ENCODE assay signal across 22 cellular contexts in genomic region chr11:118047749-118048148, GRCh38. TPM values are rescaled to one million over a fixed set of nuclear protein-coding genes. Genes with fewer than 3 reads are reported as not detected.
DNase-seq lines count a peak whose midpoint lies in the region; ATAC-seq and TF ChIP-seq lines count a peak whose summit lies in the region.
"Had no signal": no experiment of that assay in that cellular context is flagged by ENCODE, and none has a peak within 500 bp of the region (broad histone marks: within the 10 kb centered on the region; RNA-seq: fewer than 3 reads in every experiment).

No MANE protein-coding gene starts in this region.

- H3K9me3 Mint-ChIP-seq in activated naive CD4-positive, alpha-beta T cell treated with anti-CD3 and anti-CD28 coated beads, Interleukin-2, amount 50 U/mL, for 72 hours = no peaks in the 10 kb centered on the region
- no peaks in the 10 kb centered on the region for H3K9me3 Mint-ChIP-seq in activated naive CD4-positive, alpha-beta T cell treated with anti-CD3 and anti-CD28 coated beads, Interleukin-2, amount 10 ng/mL, durations not matched to agents 7 days and 5 days
- H3K9me3 Mint-ChIP-seq in activated T-helper 2 cell treated with anti-CD3 and anti-CD28 coated beads, Interferon-gamma antibody, Interleukin-2, Interleukin-4, amounts not matched to agents 10 μg/mL and 5 μg/mL and 100 μg/mL, durations not matched to agents 14 hours and 24 hours and 36 hours = no peaks in the 10 kb centered on the region
- H3K9me3 Mint-ChIP-seq in stimulated activated effector memory CD8-positive, alpha-beta T cell treated with anti-CD3 and anti-CD28 coated beads, Interleukin-12 subunit alpha, Interleukin-12 subunit beta, amount 100 ng/mL, for 72 hours = no peaks in the 10 kb centered on the region
- H3K9me3 Mint-ChIP-seq: memory B cell had no signal

- H3K4me3 Mint-ChIP-seq in activated naive CD4-positive, alpha-beta T cell treated with anti-CD3 and anti-CD28 coated beads, Interleukin-2, amount 10 ng/mL, durations not matched to agents 7 days and 5 days = no peak overlapping the region
- no peak overlapping the region for H3K4me3 Mint-ChIP-seq in activated T-helper 2 cell treated with anti-CD3 and anti-CD28 coated beads, Interferon-gamma antibody, Interleukin-2, Interleukin-4, amounts not matched to agents 10 μg/mL and 5 μg/mL and 100 μg/mL, durations not matched to agents 14 hours and 24 hours and 36 hours (ENCODE audit: low read depth)
- peak overlapping the region; percentile 29 for H3K4me3 Mint-ChIP-seq in stimulated activated effector memory CD8-positive, alpha-beta T cell treated with anti-CD3 and anti-CD28 coated beads, Interleukin-12 subunit alpha, Interleukin-12 subunit beta, amount 100 ng/mL, for 72 hours

- no peaks in the 10 kb centered on the region for H3K27me3 ChIP-seq in ovary
- H3K27me3 ChIP-seq: BLaER1, transverse colon had no signal

- H3K4me3 ChIP-seq in SK-N-MC (0 out of 2 replicates have a peak overlapping the region, but pooled peaks have one; percentile 38), ovary (no peak overlapping the region)
- H3K4me3 ChIP-seq: BLaER1, skin epidermis, transverse colon had no signal

- peak overlapping the region; percentile 56 for H3K27ac ChIP-seq in SK-N-MC
- H3K27ac ChIP-seq in ovary = no peak overlapping the region
- H3K27ac ChIP-seq: BLaER1, transverse colon had no signal

- ATAC-seq in activated naive CD4-positive, alpha-beta T cell treated with anti-CD3 and anti-CD28 coated beads, Interleukin-2, amount 50 U/mL, for 72 hours = no peak
- no peak for ATAC-seq in stimulated activated effector memory CD8-positive, alpha-beta T cell treated with anti-CD3 and anti-CD28 coated beads, Interleukin-12 subunit alpha, Interleukin-12 subunit beta, amount 100 ng/mL, for 72 hours
- ATAC-seq: activated CD4-positive, CD25-positive, alpha-beta regulatory T cell treated with anti-CD3 and anti-CD28 coated beads, Interleukin-2, amount 50 U/mL, for 24 hours had no signal

- H3K4me1 ChIP-seq in ovary (ENCODE audit: insufficient read depth) = no peaks in the 10 kb centered on the region

- H3K36me3 ChIP-seq in SK-N-MC (ENCODE audit: insufficient read depth, low read length) = no peaks in the 10 kb centered on the region
- H3K36me3 ChIP-seq in ovary = no peaks in the 10 kb centered on the region
- H3K36me3 ChIP-seq: BLaER1, transverse colon had no signal

- DNase-seq in activated naive CD4-positive, alpha-beta T cell treated with anti-CD3 and anti-CD28 coated beads, Interleukin-2, amount 50 U/mL, for 72 hours (ENCODE audit: low spot score in 2 of 2) = no peak
- no peak for DNase-seq in activated naive CD4-positive, alpha-beta T cell treated with anti-CD3 and anti-CD28 coated beads, Interleukin-2, amount 10 ng/mL, durations not matched to agents 7 days and 5 days
- DNase-seq in SK-N-MC (ENCODE audit: low read depth, low spot score) (no peak), ovary (no peak), hippocampal formation (lab: John Stamatoyannopoulos, UW) (no peak)
- DNase-seq in activated T-helper 2 cell treated with anti-CD3 and anti-CD28 coated beads, Interferon-gamma antibody, Interleukin-2, Interleukin-4, amounts not matched to agents 10 μg/mL and 5 μg/mL and 100 μg/mL, durations not matched to agents 14 hours and 24 hours and 36 hours (ENCODE audit: low spot score) = no peak
- no peak for DNase-seq in stimulated activated effector memory CD8-positive, alpha-beta T cell treated with anti-CD3 and anti-CD28 coated beads, Interleukin-12 subunit alpha, Interleukin-12 subunit beta, amount 100 ng/mL, for 72 hours (ENCODE audit: low spot score in 2 of 2)
- DNase-seq: dermis blood vessel endothelial cell, HCEC 1CT, NCI-H1092, NCI-H187 treated with DMSO at 0.1 percent for 48 hours, nucleus accumbens, SIG-M5, SW 1271, transverse colon had no signal

- no peaks in the 10 kb centered on the region for H3K27me3 Mint-ChIP-seq in activated naive CD4-positive, alpha-beta T cell treated with anti-CD3 and anti-CD28 coated beads, Interleukin-2, amount 10 ng/mL, durations not matched to agents 7 days and 5 days
- H3K27me3 Mint-ChIP-seq in activated T-helper 2 cell treated with anti-CD3 and anti-CD28 coated beads, Interferon-gamma antibody, Interleukin-2, Interleukin-4, amounts not matched to agents 10 μg/mL and 5 μg/mL and 100 μg/mL, durations not matched to agents 14 hours and 24 hours and 36 hours (ENCODE audit: low read depth) = no peaks in the 10 kb centered on the region
- H3K27me3 Mint-ChIP-seq: memory B cell had no signal

- H3K9me3 ChIP-seq in SK-N-MC (ENCODE audit: low read depth, low read length) (no peaks in the 10 kb centered on the region), ovary (no peaks in the 10 kb centered on the region)
- H3K9me3 ChIP-seq: BLaER1, transverse colon had no signal

- H3K4me1 Mint-ChIP-seq in activated naive CD4-positive, alpha-beta T cell treated with anti-CD3 and anti-CD28 coated beads, Interleukin-2, amount 10 ng/mL, durations not matched to agents 7 days and 5 days = peaks cover 81% of the 10 kb centered on the region
- peaks cover 83% of the 10 kb centered on the region for H3K4me1 Mint-ChIP-seq in activated T-helper 2 cell treated with anti-CD3 and anti-CD28 coated beads, Interferon-gamma antibody, Interleukin-2, Interleukin-4, amounts not matched to agents 10 μg/mL and 5 μg/mL and 100 μg/mL, durations not matched to agents 14 hours and 24 hours and 36 hours (ENCODE audit: low read depth)
- H3K4me1 Mint-ChIP-seq in stimulated activated effector memory CD8-positive, alpha-beta T cell treated with anti-CD3 and anti-CD28 coated beads, Interleukin-12 subunit alpha, Interleukin-12 subunit beta, amount 100 ng/mL, for 72 hours = peaks cover 85% of the 10 kb centered on the region

- no peak for TF ChIP-seq CTCF in ovary (IDR thresholded peaks at IDR 0.05)

- H3K36me3 Mint-ChIP-seq in activated naive CD4-positive, alpha-beta T cell treated with anti-CD3 and anti-CD28 coated beads, Interleukin-2, amount 50 U/mL, for 72 hours = no peaks in the 10 kb centered on the region
- H3K36me3 Mint-ChIP-seq in activated naive CD4-positive, alpha-beta T cell treated with anti-CD3 and anti-CD28 coated beads, Interleukin-2, amount 10 ng/mL, durations not matched to agents 7 days and 5 days = peaks cover 5% of the 10 kb centered on the region
- no peaks in the 10 kb centered on the region for H3K36me3 Mint-ChIP-seq in activated T-helper 2 cell treated with anti-CD3 and anti-CD28 coated beads, Interferon-gamma antibody, Interleukin-2, Interleukin-4, amounts not matched to agents 10 μg/mL and 5 μg/mL and 100 μg/mL, durations not matched to agents 14 hours and 24 hours and 36 hours (ENCODE audit: low read depth)
- peaks cover 19% of the 10 kb centered on the region for H3K36me3 Mint-ChIP-seq in stimulated activated effector memory CD8-positive, alpha-beta T cell treated with anti-CD3 and anti-CD28 coated beads, Interleukin-12 subunit alpha, Interleukin-12 subunit beta, amount 100 ng/mL, for 72 hours
- H3K36me3 Mint-ChIP-seq: memory B cell had no signal

- intact Hi-C loops in activated T-helper 2 cell treated with anti-CD3 and anti-CD28 coated beads, Interferon-gamma antibody, Interleukin-2, Interleukin-4, amounts not matched to agents 10 μg/mL and 5 μg/mL and 100 μg/mL, durations not matched to agents 14 hours and 24 hours and 36 hours (cut with micrococcal nuclease) = loop anchor here (5.0 kb wide), 2 partner anchors 155 to 200 kb away; no protein-coding TSS in a partner anchor
- intact Hi-C loops in ovary (cut with DNase I) = no loop called here

- CTCF ChIA-PET in activated naive CD4-positive, alpha-beta T cell treated with anti-CD3 and anti-CD28 coated beads, Interleukin-2, amount 10 ng/mL, durations not matched to agents 7 days and 5 days (lab: Charles Lee) = interaction anchor here (0.7 to 4.8 kb wide), 4 partner anchors 96 to 224 kb away, joined by 3 to 29 read pairs (median 6); partner anchors contain the start of gene FXYD2

- WGBS in ovary, 3 donors = 66 to 83% (median 72%) methylated on average over 4 of the region's 4 CpGs

- H3K27ac Mint-ChIP-seq in activated naive CD4-positive, alpha-beta T cell treated with anti-CD3 and anti-CD28 coated beads, Interleukin-2, amount 50 U/mL, for 72 hours = peak overlapping the region; percentile 41 to 89
- no peak overlapping the region for H3K27ac Mint-ChIP-seq in activated naive CD4-positive, alpha-beta T cell treated with anti-CD3 and anti-CD28 coated beads, Interleukin-2, amount 10 ng/mL, durations not matched to agents 7 days and 5 days
- H3K27ac Mint-ChIP-seq in activated T-helper 2 cell treated with anti-CD3 and anti-CD28 coated beads, Interferon-gamma antibody, Interleukin-2, Interleukin-4, amounts not matched to agents 10 μg/mL and 5 μg/mL and 100 μg/mL, durations not matched to agents 14 hours and 24 hours and 36 hours = peak overlapping the region; percentile 68
- H3K27ac Mint-ChIP-seq in stimulated activated effector memory CD8-positive, alpha-beta T cell treated with anti-CD3 and anti-CD28 coated beads, Interleukin-12 subunit alpha, Interleukin-12 subunit beta, amount 100 ng/mL, for 72 hours = peak overlapping the region; percentile 93
- H3K27ac Mint-ChIP-seq: memory B cell had no signal

- TF ChIP-seq POLR2A in ovary (IDR thresholded peaks at IDR 0.05) = no peak

- no peak overlapping the region for H3K9ac ChIP-seq in SK-N-MC (ENCODE audit: insufficient read length)
- H3K9ac ChIP-seq: BLaER1 had no signal

- TF ChIP-seq EP300 in ovary (IDR thresholded peaks at IDR 0.05) = no peak

RNA-seq across cellular contexts. Expression of gene TMPRSS4, which starts 29.1 kb away (rescaled TPM):
- total RNA-seq in activated naive CD4-positive, alpha-beta T cell treated with anti-CD3 and anti-CD28 coated beads, Interleukin-2, amount 50 U/mL, for 72 hours = not detected
- not detected in 2 replicates for total RNA-seq in activated T-helper 2 cell treated with anti-CD3 and anti-CD28 coated beads, Interferon-gamma antibody, Interleukin-2, Interleukin-4, amounts not matched to agents 10 μg/mL and 5 μg/mL and 100 μg/mL, durations not matched to agents 14 hours and 24 hours and 36 hours
- total RNA-seq in ovary = 1 to 10 TPM in 2 of 7 donors, under 1 TPM in 2, not detected in 3; 0.20 to 2.3 (median 0.85) TPM
- polyA plus RNA-seq in ovary = not detected
- total RNA-seq: Daoy, dermis blood vessel endothelial cell, HT1080 had no signal

RNA-seq across cellular contexts. Expression of gene SMIM35, which starts 39.0 kb away (rescaled TPM):
- total RNA-seq in activated naive CD4-positive, alpha-beta T cell treated with anti-CD3 and anti-CD28 coated beads, Interleukin-2, amount 50 U/mL, for 72 hours = not detected
- total RNA-seq in activated T-helper 2 cell treated with anti-CD3 and anti-CD28 coated beads, Interferon-gamma antibody, Interleukin-2, Interleukin-4, amounts not matched to agents 10 μg/mL and 5 μg/mL and 100 μg/mL, durations not matched to agents 14 hours and 24 hours and 36 hours = 1.7 and 1.9 TPM in 2 replicates
- total RNA-seq in ovary = not detected
- under 1 TPM in 1 of 2 donors, not detected in 1; 0.08 TPM for polyA plus RNA-seq in ovary
- total RNA-seq: Daoy, dermis blood vessel endothelial cell, HT1080, renal cortical epithelial cell, transverse colon had no signal
